Comparison of ENCODE assay signal across 15 cellular contexts in the genomic region with DNA sequence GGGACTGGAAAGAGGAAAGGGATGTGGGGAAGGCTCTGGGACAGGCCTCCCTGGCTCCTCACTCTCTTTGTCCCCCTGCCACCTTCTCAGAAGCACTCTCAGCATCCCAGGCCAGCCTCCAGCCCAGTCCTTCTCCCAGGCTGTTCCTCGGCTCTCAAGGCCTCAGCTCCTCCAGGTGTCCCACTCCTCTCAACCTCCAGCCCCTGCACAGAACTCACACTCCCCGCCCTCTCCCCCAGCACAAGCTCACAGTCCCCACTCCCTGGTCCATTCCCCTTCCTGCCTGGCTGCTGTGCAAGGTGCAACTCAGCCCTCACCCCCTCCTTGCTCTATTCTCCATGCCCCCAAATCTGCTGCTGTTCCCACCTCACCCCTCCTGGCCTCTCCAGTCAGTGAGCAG.
DNase-seq lines count a peak whose midpoint lies in the region; ATAC-seq and TF ChIP-seq lines count a peak whose summit lies in the region.
"Had no signal": no experiment of that assay in that cellular context is flagged by ENCODE, and none has a peak within 500 bp of the region (broad histone marks: within the 10 kb centered on the region; RNA-seq: fewer than 3 reads in every experiment).

No MANE protein-coding gene starts in this region.

- no peaks in the 10 kb centered on the region for H3K27me3 ChIP-seq in mammary epithelial cell (ENCODE audit: insufficient read depth, low read length)
- no peaks in the 10 kb centered on the region for H3K27me3 ChIP-seq in DND-41 (ENCODE audit: insufficient read depth, low read length, poor library complexity)
- H3K27me3 ChIP-seq in neuronal stem cell (ENCODE audit: control insufficient read depth in 3 of 3, insufficient read depth in 3 of 3, low read depth in 1 of 3, low read length in 3 of 3): no peaks in the 10 kb centered on the region

- H3K4ac ChIP-seq in neuronal stem cell (ENCODE audit: low read length): no peak overlapping the region

- CTCF ChIA-PET in MCF 10A (lab: Yijun Ruan, JAX) (no interaction called here), mammary epithelial cell (lab: Charles Lee; ENCODE audit: low non-redundant PET) (no interaction called here)

- H2BK15ac ChIP-seq in neuronal stem cell (ENCODE audit: low read length): no peak overlapping the region

- H3K79me2 ChIP-seq in mammary epithelial cell (ENCODE audit: insufficient read depth, low read length): no peaks in the 10 kb centered on the region
- peaks cover 100% of the 10 kb centered on the region for H3K79me2 ChIP-seq in DND-41 (ENCODE audit: insufficient read depth, low read length)

- H3K27ac Mint-ChIP-seq in MCF 10A (ENCODE audit: low read depth, unreplicated experiment) (peak overlapping the region; percentile 43), type B pancreatic cell (no peak overlapping the region)
- H3K27ac Mint-ChIP-seq in stimulated activated naive B cell treated with anti-CD40 and anti-IgM and Interleukin-4, amounts not matched to agents 10 μg/mL and 1 μg/mL and 100 μg/mL, for 72 hours: peak overlapping the region; percentile 47
- H3K27ac Mint-ChIP-seq: CD4-positive, alpha-beta T cell; GM23338 had no signal

- H3K9me3 Mint-ChIP-seq in MCF 10A (ENCODE audit: unreplicated experiment) (no peaks in the 10 kb centered on the region), type B pancreatic cell (no peaks in the 10 kb centered on the region)
- H3K9me3 Mint-ChIP-seq in stimulated activated naive B cell treated with anti-CD40 and anti-IgM and Interleukin-4, amounts not matched to agents 10 μg/mL and 1 μg/mL and 100 μg/mL, for 72 hours: peaks cover 0 to 2% of the 10 kb centered on the region in 2 donors
- H3K9me3 Mint-ChIP-seq: CD4-positive, alpha-beta T cell; GM23338 had no signal

- H3K9me3 ChIP-seq in mammary epithelial cell (replicated peaks; ENCODE audit: insufficient read depth, low read length) (no peaks in the 10 kb centered on the region), DND-41 (ENCODE audit: insufficient read depth, low read length, severe bottlenecking) (no peaks in the 10 kb centered on the region), neuronal stem cell (replicated peaks in 1 of 2; ENCODE audit: control insufficient read depth in 2 of 2, insufficient read depth in 1 of 2, low read depth in 1 of 2, low read length in 2 of 2) (no peaks in the 10 kb centered on the region)
- H3K9me3 ChIP-seq: Caco-2 had no signal

- H4K20me1 ChIP-seq in mammary epithelial cell (ENCODE audit: insufficient read depth, low read length): no peaks in the 10 kb centered on the region
- peaks cover 97% of the 10 kb centered on the region for H4K20me1 ChIP-seq in DND-41 (ENCODE audit: insufficient read depth, low read length)

- H3K18ac ChIP-seq in neuronal stem cell (ENCODE audit: low read length): peak overlapping the region; percentile 41

- no peaks in the 10 kb centered on the region for H3K36me3 Mint-ChIP-seq in MCF 10A (ENCODE audit: insufficient read depth, unreplicated experiment)
- H3K36me3 Mint-ChIP-seq in stimulated activated naive B cell treated with anti-CD40 and anti-IgM and Interleukin-4, amounts not matched to agents 10 μg/mL and 1 μg/mL and 100 μg/mL, for 72 hours: peaks cover 0 to 8% of the 10 kb centered on the region in 2 donors
- no peaks in the 10 kb centered on the region for H3K36me3 Mint-ChIP-seq in type B pancreatic cell

- no peak overlapping the region for H3K4me3 ChIP-seq in mammary epithelial cell (replicated peaks in 1 of 3; ENCODE audit: insufficient read depth in 1 of 3, low read depth in 2 of 3, low read length in 3 of 3)
- no peak overlapping the region for H3K4me3 ChIP-seq in DND-41 (ENCODE audit: low read depth in 1 of 2, low read length in 2 of 2)
- H3K4me3 ChIP-seq in neuronal stem cell (ENCODE audit: low read length in 2 of 2): no peak overlapping the region
- H3K4me3 ChIP-seq: GM23338 had no signal

- H3K4me2 ChIP-seq in mammary epithelial cell (ENCODE audit: insufficient read depth, low read depth, low read length) (no peak overlapping the region), DND-41 (ENCODE audit: insufficient read depth, low read length) (no peak overlapping the region), neuronal stem cell (ENCODE audit: insufficient read depth, low read length, poor library complexity, severe bottlenecking) (no peak overlapping the region)
- H3K4me2 ChIP-seq: GM23338 had no signal

- no peak overlapping the region for H3K23ac ChIP-seq in neuronal stem cell (ENCODE audit: low read depth, low read length, poor library complexity)

- no peak overlapping the region for H4K8ac ChIP-seq in neuronal stem cell (ENCODE audit: low read depth, low read length)

- no peak overlapping the region for H3K27ac ChIP-seq in mammary epithelial cell (ENCODE audit: insufficient read depth, low read depth, low read length)
- peak overlapping the region; percentile 4; the same call in 1 of the 2 replicates for H3K27ac ChIP-seq in DND-41 (ENCODE audit: low read length)
- no peak overlapping the region for H3K27ac ChIP-seq in neuronal stem cell (replicated peaks; ENCODE audit: low read length)

- H3K79me1 ChIP-seq in neuronal stem cell (ENCODE audit: low read depth, low read length): no peaks in the 10 kb centered on the region

- POLR2A ChIA-PET in MCF 10A (lab: Yijun Ruan, JAX): interaction anchor here (0.6 kb wide), 1 partner anchor 783 kb away, joined by 3 read pairs; no protein-coding TSS in a partner anchor

- H3K27me3 Mint-ChIP-seq in MCF 10A (ENCODE audit: insufficient read depth, unreplicated experiment) (peaks cover 8% of the 10 kb centered on the region), type B pancreatic cell (peaks cover 13% of the 10 kb centered on the region)
- no peaks in the 10 kb centered on the region for H3K27me3 Mint-ChIP-seq in stimulated activated naive B cell treated with anti-CD40 and anti-IgM and Interleukin-4, amounts not matched to agents 10 μg/mL and 1 μg/mL and 100 μg/mL, for 72 hours
- H3K27me3 Mint-ChIP-seq: B cell; CD4-positive, alpha-beta T cell had no signal

- H3K36me3 ChIP-seq in mammary epithelial cell (ENCODE audit: insufficient read depth, low read length) (no peaks in the 10 kb centered on the region), DND-41 (ENCODE audit: insufficient read depth, low read length) (peaks cover 13% of the 10 kb centered on the region), neuronal stem cell (replicated peaks in 1 of 2; ENCODE audit: control insufficient read depth in 2 of 2, insufficient read depth in 2 of 2, low read length in 2 of 2) (no peaks in the 10 kb centered on the region)

- intact Hi-C loops in MCF 10A (cut with micrococcal nuclease) (no loop called here), mammary epithelial cell (cut with micrococcal nuclease) (no loop called here)

- H2BK120ac ChIP-seq in neuronal stem cell (ENCODE audit: low read depth, low read length): peak overlapping the region; percentile 62

- H3K4me1 Mint-ChIP-seq in MCF 10A (ENCODE audit: insufficient read depth, unreplicated experiment): no peaks in the 10 kb centered on the region
- peaks cover 68 to 97% of the 10 kb centered on the region in 2 donors for H3K4me1 Mint-ChIP-seq in stimulated activated naive B cell treated with anti-CD40 and anti-IgM and Interleukin-4, amounts not matched to agents 10 μg/mL and 1 μg/mL and 100 μg/mL, for 72 hours
- peaks cover 26% of the 10 kb centered on the region for H3K4me1 Mint-ChIP-seq in type B pancreatic cell (ENCODE audit: unreplicated experiment)

- H2BK12ac ChIP-seq in neuronal stem cell (ENCODE audit: low read length): no peak overlapping the region

- H4K91ac ChIP-seq in neuronal stem cell (ENCODE audit: low read depth, low read length, poor library complexity): no peak overlapping the region

- no peak for TF ChIP-seq CTCF in MCF 10A (IDR thresholded peaks at IDR 0.05; ENCODE audit: unreplicated experiment)
- no peak for TF ChIP-seq CTCF in mammary epithelial cell (conservative IDR thresholded peaks at IDR 0.05 in 1 of 2, IDR thresholded peaks at IDR 0.05 in 1 of 2; ENCODE audit: extremely low read depth in 1 of 2, insufficient read depth in 1 of 2, low read depth in 1 of 2, low read length in 2 of 2)
- no peak for TF ChIP-seq CTCF in DND-41 (IDR thresholded peaks at IDR 0.05; ENCODE audit: borderline replicate concordance, extremely low read depth, low read length, poor library complexity, severe bottlenecking)
- no peak for TF ChIP-seq CTCF in type B pancreatic cell (conservative IDR thresholded peaks at IDR 0.05)

- H2AFZ ChIP-seq in mammary epithelial cell (ENCODE audit: low read depth, low read length) (no peak overlapping the region), DND-41 (ENCODE audit: low read depth, low read length) (no peak overlapping the region), neuronal stem cell (ENCODE audit: low read length) (peak overlapping the region; percentile 53)
- H2AFZ ChIP-seq: GM23338 had no signal

- BruUV-seq in MCF 10A (replicated peaks; lab: Mats Ljungman, UMichigan) (no TSS peak), mammary epithelial cell (replicated peaks; lab: Mats Ljungman, UMichigan) (no TSS peak)

- H2BK5ac ChIP-seq in neuronal stem cell (ENCODE audit: low read length): no peak overlapping the region

- H3K9ac ChIP-seq in mammary epithelial cell (ENCODE audit: insufficient read depth, low read length): no peak overlapping the region
- H3K9ac ChIP-seq in DND-41 (ENCODE audit: low read depth, low read length): no peak overlapping the region
- peak overlapping the region; percentile 38 for H3K9ac ChIP-seq in neuronal stem cell (ENCODE audit: low read depth, low read length, poor library complexity)

- no peak overlapping the region for H2AK5ac ChIP-seq in neuronal stem cell (ENCODE audit: low read depth, low read length)

- dilution Hi-C loops in mammary epithelial cell (cut with HindIII; ENCODE audit: low sequenced_read_pairs): no loop called here

- H3K4me1 ChIP-seq in mammary epithelial cell (ENCODE audit: insufficient read depth, low read length) (peaks cover 1% of the 10 kb centered on the region), DND-41 (ENCODE audit: insufficient read depth, low read length) (peaks cover 31% of the 10 kb centered on the region), neuronal stem cell (ENCODE audit: control insufficient read depth in 2 of 2, insufficient read depth in 1 of 2, low read depth in 1 of 2, low read length in 2 of 2) (peaks cover 12 to 14% of the 10 kb centered on the region in 2 donors)
- H3K4me1 ChIP-seq: Caco-2 had no signal

- H3K4me3 Mint-ChIP-seq in MCF 10A (ENCODE audit: unreplicated experiment) (no peak overlapping the region), type B pancreatic cell (no peak overlapping the region)
- no peak overlapping the region for H3K4me3 Mint-ChIP-seq in stimulated activated naive B cell treated with anti-CD40 and anti-IgM and Interleukin-4, amounts not matched to agents 10 μg/mL and 1 μg/mL and 100 μg/mL, for 72 hours
- H3K4me3 Mint-ChIP-seq: B cell; CD4-positive, alpha-beta T cell; GM23338 had no signal

- peak; percentile 23; the same call in 1 of the 3 replicates for ATAC-seq in DND-41 (ENCODE audit: insufficient read depth, low read depth)
- no peak for ATAC-seq in stimulated activated naive B cell treated with anti-CD40 and anti-IgM and Interleukin-4, amounts not matched to agents 10 μg/mL and 1 μg/mL and 100 μg/mL, for 72 hours (replicated peaks)
- ATAC-seq: GM23338 had no signal

- H3K14ac ChIP-seq in neuronal stem cell (ENCODE audit: low read length): peak overlapping the region; percentile 25

- in situ Hi-C loops in mammary epithelial cell (cut with MboI; ENCODE audit: low sequenced_read_pairs in 2 of 2): no loop called here

- WGBS in mammary epithelial cell (ENCODE audit: low coverage, missing lambda C conversion rate): 80% methylated on average over 1 of the region's 2 CpGs
- WGBS in neuronal stem cell (ENCODE audit: extremely low coverage in 2 of 2, insufficient read length in 2 of 2, insufficient replicate concordance in 1 of 2), 2 donors: no CpG with 5 or more reads among the region's 2 CpGs

- DNase-seq in MCF 10A (ENCODE audit: unreplicated experiment) (no peak), mammary epithelial cell (no peak), DND-41 (no peak), neuronal stem cell (ENCODE audit: low spot score) (no peak), NCI-H345 treated with DMSO at 0.1 percent for 48 hours (lab: John Stamatoyannopoulos, UW; ENCODE audit: unreplicated experiment) (no peak), type B pancreatic cell (ENCODE audit: extremely low spot score, unreplicated experiment) (no peak)
- no peak for DNase-seq in stimulated activated naive B cell treated with anti-CD40 and anti-IgM and Interleukin-4, amounts not matched to agents 10 μg/mL and 1 μg/mL and 100 μg/mL, for 72 hours
- DNase-seq: Caco-2; CD4-positive, alpha-beta T cell; DMS153; DMS79; GF-D8; HCEC 1CT had no signal
